In the genomic region with DNA sequence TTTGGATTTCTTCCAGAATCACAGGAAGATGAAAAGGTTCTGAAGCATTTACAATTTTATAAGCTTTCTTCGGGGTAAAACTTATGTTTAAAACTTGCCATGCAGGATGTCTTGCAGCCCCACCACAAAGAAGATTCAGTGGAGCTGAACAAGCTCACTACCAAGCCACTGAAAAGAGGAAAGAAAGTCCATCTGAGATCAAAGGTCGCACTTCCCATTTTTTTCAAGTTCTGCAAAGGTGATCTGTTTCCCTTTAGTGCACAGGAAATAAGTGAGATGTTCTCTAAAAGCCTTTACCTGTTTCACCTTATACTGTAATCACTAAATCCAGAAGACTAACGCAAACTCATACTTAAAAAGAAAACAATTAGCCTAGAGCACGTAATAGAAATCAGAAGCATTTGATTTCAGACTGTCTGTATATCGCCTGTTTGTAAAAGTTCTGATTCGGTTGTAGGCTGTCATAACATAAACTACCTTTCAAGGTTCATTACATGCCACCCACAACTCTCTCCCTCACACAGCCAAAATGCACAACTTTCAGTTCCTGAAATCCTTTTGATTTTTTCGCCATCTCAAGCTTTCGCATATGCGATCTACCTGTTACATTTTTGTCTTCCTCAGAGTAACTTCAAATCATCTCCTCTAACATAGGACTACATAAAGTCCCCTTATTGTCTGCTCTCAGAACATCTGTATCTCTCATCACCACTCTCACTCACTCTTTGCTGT, we compare ENCODE assay signal across 8 cellular contexts. TPM values are rescaled to one million over a fixed set of nuclear protein-coding genes. Genes with fewer than 3 reads are reported as not detected.
DNase-seq lines count a peak whose midpoint lies in the region; ATAC-seq and TF ChIP-seq lines count a peak whose summit lies in the region.

No MANE protein-coding gene starts in this region.

- intact Hi-C loops in Calu3 (cut with micrococcal nuclease; ENCODE audit: unreplicated experiment) (loop anchor here (5.0 kb wide), 1 partner anchor 81 kb away; no protein-coding TSS in a partner anchor), testis (cut with DNase I; ENCODE audit: low total_unique reads) (no loop called here)

- H3K4me3 ChIP-seq in NB4 (ENCODE audit: low read depth, low read length) (peak overlapping the region; percentile 98), kidney epithelial cell (ENCODE audit: low read depth, low read length) (peak overlapping the region; percentile 61), testis (no peak overlapping the region)

- H3K4me3 Mint-ChIP-seq in Calu3 (ENCODE audit: low read depth, unreplicated experiment) = no peak overlapping the region
- H3K4me3 Mint-ChIP-seq in activated CD8-positive, alpha-beta memory T cell treated with anti-CD3 and anti-CD28 coated beads, Interleukin-2, amount 10 ng/mL, durations not matched to agents 7 days and 5 days = no peak overlapping the region

- H3K27ac Mint-ChIP-seq in Calu3 (ENCODE audit: unreplicated experiment) = no peak overlapping the region
- no peak overlapping the region for H3K27ac Mint-ChIP-seq in activated CD8-positive, alpha-beta memory T cell treated with anti-CD3 and anti-CD28 coated beads, Interleukin-2, amount 10 ng/mL, durations not matched to agents 7 days and 5 days

- H3K4me1 ChIP-seq in testis = peaks cover 23% of the 10 kb centered on the region

- TF ChIP-seq CTCF in Calu3 (IDR thresholded peaks at IDR 0.05; ENCODE audit: unreplicated experiment) (no peak), NB4 (IDR thresholded peaks at IDR 0.05; ENCODE audit: low read depth, low read length) (no peak), kidney epithelial cell (IDR thresholded peaks at IDR 0.05; ENCODE audit: insufficient read depth, low read length, poor library complexity, severe bottlenecking) (no peak), testis (IDR thresholded peaks at IDR 0.05) (no peak)

- TF ChIP-seq POLR2A in NB4 (IDR thresholded peaks at IDR 0.05; ENCODE audit: extremely low read depth, insufficient read length) (no peak), testis (IDR thresholded peaks at IDR 0.05) (no peak)

- TSS peak; percentile 40 for BruUV-seq in Calu3 (replicated peaks; lab: Mats Ljungman, UMichigan)

- H3K36me3 ChIP-seq in kidney epithelial cell (ENCODE audit: control insufficient read depth, insufficient read depth, low read length) (no peaks in the 10 kb centered on the region), testis (ENCODE audit: low read depth, missing control alignments) (no peaks in the 10 kb centered on the region)

- DNase-seq in Calu3 (no peak), NB4 (ENCODE audit: low read depth) (peak; percentile 40), kidney epithelial cell (ENCODE audit: low read depth) (no peak), HPDE6-E6E7 (ENCODE audit: extremely low spot score) (no peak), hippocampal formation (lab: John Stamatoyannopoulos, UW) (no peak), testis (no peak)
- DNase-seq in activated CD8-positive, alpha-beta memory T cell treated with anti-CD3 and anti-CD28 coated beads, Interleukin-2, amount 10 ng/mL, durations not matched to agents 7 days and 5 days = no peak

- no peaks in the 10 kb centered on the region for H3K36me3 Mint-ChIP-seq in Calu3 (ENCODE audit: insufficient read depth, unreplicated experiment)
- peaks cover 5% of the 10 kb centered on the region for H3K36me3 Mint-ChIP-seq in activated CD8-positive, alpha-beta memory T cell treated with anti-CD3 and anti-CD28 coated beads, Interleukin-2, amount 10 ng/mL, durations not matched to agents 7 days and 5 days

- H3K9me3 ChIP-seq in testis = no peaks in the 10 kb centered on the region

- no peaks in the 10 kb centered on the region for H3K27me3 Mint-ChIP-seq in Calu3 (ENCODE audit: unreplicated experiment)
- no peaks in the 10 kb centered on the region for H3K27me3 Mint-ChIP-seq in activated CD8-positive, alpha-beta memory T cell treated with anti-CD3 and anti-CD28 coated beads, Interleukin-2, amount 10 ng/mL, durations not matched to agents 7 days and 5 days

- H3K27ac ChIP-seq in testis = no peak overlapping the region

- peaks cover 9% of the 10 kb centered on the region for H3K4me1 Mint-ChIP-seq in Calu3 (ENCODE audit: low read depth, unreplicated experiment)
- peaks cover 27% of the 10 kb centered on the region for H3K4me1 Mint-ChIP-seq in activated CD8-positive, alpha-beta memory T cell treated with anti-CD3 and anti-CD28 coated beads, Interleukin-2, amount 10 ng/mL, durations not matched to agents 7 days and 5 days

- CTCF ChIA-PET in Calu3 (lab: Charles Lee) = interaction anchor here (1.0 kb wide), 2 partner anchors 10 to 79 kb away, joined by 3 to 6 read pairs; no protein-coding TSS in a partner anchor
- CTCF ChIA-PET in activated CD8-positive, alpha-beta memory T cell treated with anti-CD3 and anti-CD28 coated beads, Interleukin-2, amount 10 ng/mL, durations not matched to agents 7 days and 5 days (lab: Charles Lee) = interaction anchor here (1.7 kb wide), 1 partner anchor 75 kb away, joined by 8 read pairs; the partner anchor contains the start of gene RNF146

- no peaks in the 10 kb centered on the region for H3K27me3 ChIP-seq in kidney epithelial cell (ENCODE audit: control insufficient read depth, insufficient read depth, low read length)
- no peaks in the 10 kb centered on the region for H3K27me3 ChIP-seq in testis

- no peaks in the 10 kb centered on the region for H3K9me3 Mint-ChIP-seq in Calu3 (ENCODE audit: low read depth, unreplicated experiment)
- no peaks in the 10 kb centered on the region for H3K9me3 Mint-ChIP-seq in activated CD8-positive, alpha-beta memory T cell treated with anti-CD3 and anti-CD28 coated beads, Interleukin-2, amount 10 ng/mL, durations not matched to agents 7 days and 5 days (ENCODE audit: low read depth)

- WGBS in testis, 2 donors = 60 to 61% methylated on average over 9 of the region's 9 CpGs

- peak; percentile 18 for ATAC-seq in GM21619 (IDR thresholded peaks at IDR 0.05; ENCODE audit: unreplicated experiment)
- no peak for ATAC-seq in activated CD8-positive, alpha-beta memory T cell treated with anti-CD3 and anti-CD28 coated beads, Interleukin-2, amount 10 ng/mL, durations not matched to agents 7 days and 5 days

RNA-seq across cellular contexts. Expression of gene ECHDC1, which starts 1.8 kb away (rescaled TPM):
- total RNA-seq in Calu3 (2022) (30.3 and 42.5 TPM in 2 replicates), kidney epithelial cell (48.6 and 66.3 TPM in 2 replicates), testis (10 to 100 TPM; 34.9 to 37.6 TPM)
- polyA plus RNA-seq in testis (ENCODE audit: insufficient read depth, low read depth, low replicate concordance) = 30.9 TPM
- 10 to 100 TPM; 39.5 to 46.1 TPM for total RNA-seq in activated CD8-positive, alpha-beta memory T cell treated with anti-CD3 and anti-CD28 coated beads, Interleukin-2, amount 10 ng/mL, durations not matched to agents 7 days and 5 days

Comparison
In these comparisons a context has a peak if more than half of its experiments do, and no peak if none do; other contexts are left out.
1. H3K4me3 ChIP-seq: peak in NB4 (single experiment) and kidney epithelial cell (single experiment); none in testis (0 of 2).